20 cellular contexts compared by ENCODE assay signal in genomic region chr1:109653286-109653685, GRCh38. TPM values are rescaled to one million over a fixed set of nuclear protein-coding genes. Genes with fewer than 3 reads are reported as not detected.
"Had no signal": no experiment of that assay in that cellular context is flagged by ENCODE, and none has a peak within 500 bp of the region (broad histone marks: within the 10 kb centered on the region; RNA-seq: fewer than 3 reads in every experiment).

No MANE protein-coding gene starts in this region.

- H3K9me3 ChIP-seq: left lung, tibial artery, uterus had no signal

- DNase-seq: activated CD4-positive, alpha-beta T cell treated with anti-CD3 and anti-CD28 coated beads, Interleukin-2, amount 50 U/mL, for 4 hours; activated CD4-positive, CD25-positive, alpha-beta regulatory T cell treated with anti-CD3 and anti-CD28 coated beads, Interleukin-2, amount 50 U/mL, for 72 hours; activated effector memory CD4-positive, alpha-beta T cell treated with Interleukin-2 at 50 U/mL for 16 hours; activated naive CD4-positive, alpha-beta T cell treated with anti-CD3 and anti-CD28 coated beads, Interleukin-2, amount 50 U/mL, for 16 hours; activated T-cell treated with anti-CD3 and anti-CD28 coated beads for 4 hours; hypothalamus; kidney; left lung; mammary epithelial cell; nucleus accumbens; stimulated activated CD4-positive, alpha-beta T cell treated with anti-CD3 and anti-CD28 coated beads, Interleukin-2, amount 100 ng/mL, for 48 hours; stimulated activated naive CD4-positive, alpha-beta T cell; T-helper 9 cell; uterus had no signal

- ATAC-seq: esophagus mucosa, left lung had no signal

- H3K36me3 ChIP-seq: left lung, uterus had no signal

- H3K27ac ChIP-seq: left lung, tibial artery, uterus had no signal

- H3K4me1 ChIP-seq: uterus had no signal

- H3K27me3 ChIP-seq: left lung, tibial artery, uterus had no signal

- H3K4me3 ChIP-seq: left lung, tibial artery, uterus had no signal

RNA-seq across cellular contexts. Expression of gene GNAT2, which starts 33.9 kb away (rescaled TPM):
- total RNA-seq: astrocyte, esophagus mucosa, glomerular endothelial cell, kidney, left lung, mammary epithelial cell, posterior vena cava, subcutaneous adipose tissue, uterus had no signal

RNA-seq across cellular contexts. Expression of gene GSTM1, which starts 34.3 kb away (rescaled TPM):
- total RNA-seq: astrocyte, esophagus mucosa, glomerular endothelial cell, kidney, posterior vena cava had no signal
